Comparison of ENCODE assay signal across 1 cellular context in the genomic region with DNA sequence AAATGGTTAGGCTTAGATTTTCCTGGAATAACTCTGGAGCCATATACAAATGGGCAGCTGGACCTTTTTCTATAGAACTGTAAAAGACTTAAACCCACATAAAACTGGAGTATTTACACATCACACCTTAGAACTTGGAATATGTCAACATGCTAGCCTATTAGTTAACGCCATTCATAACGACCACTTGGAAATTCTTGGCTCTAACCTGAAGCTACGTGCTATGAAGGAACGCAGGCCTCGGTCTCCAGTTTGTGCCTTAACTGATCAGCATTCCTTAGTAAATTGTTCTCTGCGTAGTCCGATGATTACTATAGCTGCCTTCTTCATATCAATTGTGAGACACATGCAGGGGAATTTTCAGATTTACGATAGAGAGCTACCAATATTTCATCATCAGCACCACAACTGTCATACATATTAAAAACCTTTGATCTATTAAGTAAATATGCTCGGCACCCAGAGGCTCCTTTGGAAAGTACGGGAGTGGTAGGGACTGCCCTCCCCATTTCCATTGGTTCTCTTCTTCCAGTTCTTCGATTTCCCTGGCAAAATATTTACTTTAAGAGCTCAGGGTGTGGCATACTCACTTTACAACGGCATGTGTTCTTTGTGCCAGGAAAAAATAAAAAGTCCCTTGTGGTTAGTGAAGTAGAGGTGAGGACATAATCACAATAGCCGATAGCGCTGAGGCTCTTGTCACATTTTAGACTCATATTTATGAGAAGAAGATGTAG.
TF ChIP-seq lines count a peak whose summit lies in the region.

No MANE protein-coding gene starts in this region.

TF ChIP-seq in HCT116, 20 proteins besides CTCF, POLR2A, EP300 and RAD21 (continued from another document):
- no peak for TF ChIP-seq REST (IDR thresholded peaks at IDR 0.05; ENCODE audit: low read depth)
- no peak for TF ChIP-seq ZBTB33 (IDR thresholded peaks at IDR 0.05; ENCODE audit: extremely low read depth, insufficient replicate concordance, low read length)
- TF ChIP-seq CBX3 (IDR thresholded peaks at IDR 0.05; ENCODE audit: low read depth) = no peak
